Comparison of ENCODE assay signal across 15 cellular contexts in genomic region chr2:43370146-43370545, GRCh38.
A peak's percentile ranks its signal among the peaks of the same experiment; 100 is the strongest.
DNase-seq lines count a peak whose midpoint lies in the region; ATAC-seq, FAIRE-seq and TF ChIP-seq lines count a peak whose summit lies in the region.
"Had no signal": no experiment of that assay in that cellular context is flagged by ENCODE, and none has a peak within 500 bp of the region (broad histone marks: within the 10 kb centered on the region; RNA-seq: fewer than 3 reads in every experiment).

No MANE protein-coding gene starts in this region.

- H3K4me3 ChIP-seq in IMR-90 (ENCODE audit: insufficient read depth, low read depth, low read length) (no peak overlapping the region), K562 (no peak overlapping the region), right lobe of liver (no peak overlapping the region), sigmoid colon (no peak overlapping the region)
- H3K4me3 ChIP-seq: BLaER1, ovary had no signal

- TF ChIP-seq EP300 in K562 (IDR thresholded peaks at IDR 0.05; ENCODE audit: low read length): no peak
- TF ChIP-seq EP300 in sigmoid colon (IDR thresholded peaks at IDR 0.05): no peak

- H4K8ac ChIP-seq in IMR-90 (ENCODE audit: low read depth in 2 of 2, low read length in 2 of 2): no peak overlapping the region

- in situ Hi-C loops in IMR-90 (cut with MboI; ENCODE audit: low sequenced_read_pairs) (no loop called here), K562 (cut with MboI) (no loop called here)

- H2AK5ac ChIP-seq in IMR-90 (ENCODE audit: low read depth, low read length): no peak overlapping the region

- H3K9me1 ChIP-seq in IMR-90 (ENCODE audit: insufficient read depth, low read length) (no peaks in the 10 kb centered on the region), K562 (ENCODE audit: control insufficient read depth, insufficient read depth, low read length) (no peaks in the 10 kb centered on the region)

- H2BK15ac ChIP-seq in IMR-90 (ENCODE audit: low read depth, low read length): no peak overlapping the region

- no peak overlapping the region for H2BK120ac ChIP-seq in IMR-90 (ENCODE audit: low read depth, low read length)

- H2BK20ac ChIP-seq in IMR-90 (ENCODE audit: low read depth, low read length): no peak overlapping the region

- H4K5ac ChIP-seq in IMR-90 (ENCODE audit: low read depth, low read length): no peak overlapping the region

- H3K14ac ChIP-seq in IMR-90 (replicated peaks; ENCODE audit: low read depth, low read length): no peak overlapping the region

- POLR2A ChIA-PET in IMR-90 (lab: Charles Lee; ENCODE audit: unreplicated experiment) (no interaction called here), K562 (lab: Yijun Ruan, JAX) (no interaction called here)

- no peaks in the 10 kb centered on the region for H3K27me3 ChIP-seq in IMR-90 (ENCODE audit: control insufficient read depth, insufficient read depth, low read length)
- H3K27me3 ChIP-seq in K562 (ENCODE audit: control insufficient read depth in 2 of 2, insufficient read depth in 2 of 2, low read length in 2 of 2): no peaks in the 10 kb centered on the region
- H3K27me3 ChIP-seq in right lobe of liver: no peaks in the 10 kb centered on the region
- H3K27me3 ChIP-seq in sigmoid colon: no peaks in the 10 kb centered on the region
- H3K27me3 ChIP-seq: BLaER1, ovary had no signal

- no peak overlapping the region for H2AFZ ChIP-seq in IMR-90 (replicated peaks; ENCODE audit: low read length, poor library complexity)
- no peak overlapping the region for H2AFZ ChIP-seq in K562 (ENCODE audit: low read depth, low read length)

- no peak overlapping the region for H2BK5ac ChIP-seq in IMR-90 (ENCODE audit: low read depth, low read length, poor library complexity, severe bottlenecking)

- H3K36me3 ChIP-seq in IMR-90 (ENCODE audit: control insufficient read depth, insufficient read depth, low read length): no peaks in the 10 kb centered on the region
- no peaks in the 10 kb centered on the region for H3K36me3 ChIP-seq in K562 (ENCODE audit: control insufficient read depth, insufficient read depth, low read length)
- no peaks in the 10 kb centered on the region for H3K36me3 ChIP-seq in right lobe of liver
- H3K36me3 ChIP-seq in sigmoid colon: no peaks in the 10 kb centered on the region
- H3K36me3 ChIP-seq: BLaER1, ovary had no signal

- H3K79me1 ChIP-seq in IMR-90 (ENCODE audit: low read depth in 1 of 2, low read length in 2 of 2): no peaks in the 10 kb centered on the region; a peak in 1 of 4 replicates

- H3K27ac ChIP-seq in IMR-90 (ENCODE audit: insufficient read depth, low read length) (no peak overlapping the region), K562 (ENCODE audit: extremely low read depth, low read depth, low read length) (no peak overlapping the region), right lobe of liver (peak overlapping the region; percentile 56 to 77 (median 70)), sigmoid colon (peak overlapping the region; percentile 19 to 67 (median 61))
- H3K27ac ChIP-seq: BLaER1 had no signal

- dilution Hi-C loops in IMR-90 (cut with HindIII; ENCODE audit: low sequenced_read_pairs, unreplicated experiment): no loop called here

- TF ChIP-seq POLR2A in IMR-90 (IDR thresholded peaks at IDR 0.05; ENCODE audit: low read depth, low read length): no peak
- TF ChIP-seq POLR2A in K562 (conservative IDR thresholded peaks at IDR 0.05): no peak
- TF ChIP-seq POLR2A in right lobe of liver (IDR thresholded peaks at IDR 0.05): no peak
- TF ChIP-seq POLR2A in sigmoid colon (IDR thresholded peaks at IDR 0.05): no peak

- DNase-seq in IMR-90 (no peak), K562 (ENCODE audit: extremely low read depth in 1 of 4, low spot score in 3 of 4) (no peak), right lobe of liver (peak in 1 of 3 donors; percentile 29), sigmoid colon (no peak), NCI-H2081 treated with DMSO at 0.1 percent for 48 hours (lab: John Stamatoyannopoulos, UW) (no peak), occipital lobe (lab: John Stamatoyannopoulos, UW) (no peak), NCI-H1694 (lab: John Stamatoyannopoulos, UW) (no peak)
- DNase-seq: activated CD4-positive, alpha-beta T cell treated with anti-CD3 and anti-CD28 coated beads, Interleukin-2, amount 10 ng/mL, durations not matched to agents 7 days and 5 days; activated naive CD8-positive, alpha-beta T cell treated with anti-CD3 and anti-CD28 coated beads, Interleukin-2, amount 10 ng/mL, durations not matched to agents 7 days and 5 days; activated T-cell treated with anti-CD3 and anti-CD28 coated beads, Interleukin-2, amount 50 U/mL, for 1 hour; DND-41; foreskin melanocyte; ovary had no signal

- peak; percentile 49 for FAIRE-seq in K562 (lab: Jason Lieb, UNC)

- no peak for ATAC-seq in IMR-90 (ENCODE audit: low read depth)
- ATAC-seq in K562: no peak
- ATAC-seq in right lobe of liver: peak; percentile 51 to 87 (median 76)
- no peak for ATAC-seq in HG03139 (IDR thresholded peaks at IDR 0.05; ENCODE audit: unreplicated experiment)

- 0 out of 2 replicates have a peak overlapping the region, but pooled peaks have one; percentile 33 for H3K18ac ChIP-seq in IMR-90 (ENCODE audit: low read depth, low read length)

- BruUV-seq in IMR-90 (replicated peaks; lab: Mats Ljungman, UMichigan) (no TSS peak), K562 (replicated peaks; lab: Mats Ljungman, UMichigan) (no TSS peak)

- TF ChIP-seq CTCF in IMR-90 (conservative IDR thresholded peaks at IDR 0.05; ENCODE audit: low read depth, low read length): no peak
- TF ChIP-seq CTCF in K562 (IDR thresholded peaks at IDR 0.05 in 2 of 3, conservative IDR thresholded peaks at IDR 0.05 in 1 of 3; ENCODE audit: insufficient read depth in 2 of 3, low read depth in 1 of 3, low read length in 3 of 3): no peak
- no peak for TF ChIP-seq CTCF in right lobe of liver (IDR thresholded peaks at IDR 0.05)
- no peak for TF ChIP-seq CTCF in sigmoid colon (IDR thresholded peaks at IDR 0.05)

- H4K20me1 ChIP-seq in IMR-90 (ENCODE audit: insufficient read depth, low read length): no peaks in the 10 kb centered on the region
- no peaks in the 10 kb centered on the region for H4K20me1 ChIP-seq in K562 (replicated peaks; ENCODE audit: control insufficient read depth, insufficient read depth, low read length)
- H4K20me1 ChIP-seq: BLaER1 had no signal

- no peak overlapping the region for H3K4ac ChIP-seq in IMR-90 (ENCODE audit: low read depth, low read length)

- no CpG with 5 or more reads among the region's 4 CpGs for WGBS in IMR-90 (ENCODE audit: extremely low coverage in 2 of 2, insufficient read length in 1 of 2), 2 experiments
- WGBS in K562 (ENCODE audit: insufficient coverage, low coverage, missing lambda C conversion rate): 91% methylated on average over 4 of the region's 4 CpGs
- WGBS in right lobe of liver (ENCODE audit: insufficient coverage, low coverage, low lambda C conversion rate, missing lambda C conversion rate): 33% methylated on average over 4 of the region's 4 CpGs
- WGBS in sigmoid colon, 2 donors: 18 to 62% methylated on average over 4 of the region's 4 CpGs

- H3K9ac ChIP-seq in IMR-90 (ENCODE audit: low read depth, low read length) (no peak overlapping the region), K562 (ENCODE audit: insufficient read depth in 1 of 2, low read depth in 2 of 2, low read length in 2 of 2) (no peak overlapping the region)
- H3K9ac ChIP-seq: BLaER1 had no signal

- intact Hi-C loops in IMR-90 (cut with micrococcal nuclease): no loop called here
- intact Hi-C loops in K562 (cut with micrococcal nuclease): no loop called here
- intact Hi-C loops in right lobe of liver (cut with DNase I): no loop called here
- intact Hi-C loops in sigmoid colon (cut with DNase I): no loop called here

- no peak overlapping the region for H3K4me2 ChIP-seq in IMR-90 (ENCODE audit: low read depth, low read length)
- no peak overlapping the region for H3K4me2 ChIP-seq in K562 (ENCODE audit: insufficient read depth, low read length)
- H3K4me2 ChIP-seq: BLaER1 had no signal

- no peak overlapping the region for H4K91ac ChIP-seq in IMR-90 (ENCODE audit: insufficient read depth, low read depth, low read length)

- no peak overlapping the region for H3K56ac ChIP-seq in IMR-90 (ENCODE audit: extremely low read depth, insufficient read depth, low read length)

- H3K9me3 ChIP-seq in IMR-90 (ENCODE audit: control insufficient read depth, insufficient read depth, low read length) (no peaks in the 10 kb centered on the region), K562 (replicated peaks; ENCODE audit: control insufficient read depth, insufficient read depth, low read depth, low read length) (no peaks in the 10 kb centered on the region), right lobe of liver (no peaks in the 10 kb centered on the region), sigmoid colon (no peaks in the 10 kb centered on the region)
- H3K9me3 ChIP-seq: BLaER1, ovary had no signal

- H2AK9ac ChIP-seq in IMR-90 (replicated peaks; ENCODE audit: low read depth, low read length, poor library complexity): no peak overlapping the region

- no peaks in the 10 kb centered on the region for H3K79me2 ChIP-seq in K562 (ENCODE audit: control insufficient read depth, insufficient read depth, low read length)

- H3K23ac ChIP-seq in IMR-90 (ENCODE audit: low read depth, low read length): no peak overlapping the region

- H3K4me1 ChIP-seq in IMR-90 (ENCODE audit: control insufficient read depth, insufficient read depth, low read length): peaks cover 2% of the 10 kb centered on the region; the same call in 1 of the 2 replicates
- no peaks in the 10 kb centered on the region for H3K4me1 ChIP-seq in K562 (replicated peaks in 1 of 2; ENCODE audit: control insufficient read depth in 2 of 2, insufficient read depth in 2 of 2, low read length in 2 of 2)
- H3K4me1 ChIP-seq in right lobe of liver: peaks cover 0 to 55% (median 7%) of the 10 kb centered on the region in 4 donors
- H3K4me1 ChIP-seq in sigmoid colon: peaks cover 0 to 50% (median 41%) of the 10 kb centered on the region in 4 donors
- H3K4me1 ChIP-seq: BLaER1 had no signal

- no peak for TF ChIP-seq RAD21 in IMR-90 (IDR thresholded peaks at IDR 0.05; ENCODE audit: low read length)
- no peak for TF ChIP-seq RAD21 in K562 (CRISPR knock-in tag; conservative IDR thresholded peaks at IDR 0.05 in 1 of 2, IDR thresholded peaks at IDR 0.05 in 1 of 2)

- CTCF ChIA-PET in IMR-90 (lab: Yijun Ruan, JAX) (no interaction called here), K562 (lab: Yijun Ruan, JAX; ENCODE audit: low intra/inter-chr PET ratio) (no interaction called here)

TF ChIP-seq in IMR-90, 13 proteins besides CTCF, POLR2A, EP300 and RAD21 (continues in another document):
- no peak for TF ChIP-seq CEBPB (IDR thresholded peaks at IDR 0.05; ENCODE audit: low read depth, low read length)

Comparison
In these comparisons a context has a peak if more than half of its experiments do, and no peak if none do; other contexts are left out.
1. ATAC-seq: peak in right lobe of liver (4 of 4); none in IMR-90 (single experiment), K562 (single experiment) and HG03139 (single experiment).
2. H3K27ac ChIP-seq: peak in right lobe of liver (3 of 3) and sigmoid colon (4 of 4); none in IMR-90 (single experiment) and K562 (single experiment).